ENCODE assay signal across 25 cellular contexts in genomic region chr2:216842634-216843033, GRCh38. TPM values are rescaled to one million over a fixed set of nuclear protein-coding genes. Genes with fewer than 3 reads are reported as not detected.
A peak's percentile ranks its signal among the peaks of the same experiment; 100 is the strongest.
DNase-seq lines count a peak whose midpoint lies in the region; TF ChIP-seq lines count a peak whose summit lies in the region.
"Had no signal": no experiment of that assay in that cellular context is flagged by ENCODE, and none has a peak within 500 bp of the region (broad histone marks: within the 10 kb centered on the region; RNA-seq: fewer than 3 reads in every experiment).

No MANE protein-coding gene starts in this region.

- 76% methylated on average over 10 of the region's 10 CpGs for WGBS in smooth muscle cell (ENCODE audit: low lambda C conversion rate)

- peak; percentile 60 to 84 for DNase-seq in NCI-H524 (lab: John Stamatoyannopoulos, UW)
- DNase-seq in fibroblast of mammary gland (ENCODE audit: low read depth) = peak; percentile 31
- DNase-seq in smooth muscle cell (lab: John Stamatoyannopoulos, UW; ENCODE audit: unreplicated experiment) = no peak
- DNase-seq in KBM-7 = no peak
- no peak for DNase-seq in NCI-H526 (lab: John Stamatoyannopoulos, UW)
- DNase-seq in hypothalamus (lab: John Stamatoyannopoulos, UW) = no peak
- DNase-seq: activated CD4-positive, alpha-beta T cell treated with anti-CD3 and anti-CD28 coated beads for 1 hour; activated CD8-positive, alpha-beta T cell treated with anti-CD3 and anti-CD28 coated beads, Interleukin-2, amount 10 ng/mL, durations not matched to agents 7 days and 5 days; activated gamma-delta T cell treated with Interleukin-2 at 50 U/mL for 16 hours; CD4-positive, CD25-positive, alpha-beta regulatory T cell; effector memory CD4-positive, alpha-beta T cell; NCI-H1105; NCI-H2029; NK-92 treated with Interleukin-12 subunit alpha and Interleukin-12 subunit beta, amount 100 ng/mL, for 24 hours; stimulated activated CD4-positive, alpha-beta T cell treated with anti-CD3 and anti-CD28 coated beads, Interleukin-12 subunit alpha, Interleukin-12 subunit beta, amount 100 ng/mL, for 4 hours; stimulated activated CD4-positive, alpha-beta T cell treated with anti-CD3 and anti-CD28 coated beads, Interleukin-4, amount 100 ng/mL, for 24 hours; stimulated activated naive B cell treated with anti-CD40 and anti-IgM and Interleukin-4, amounts not matched to agents 10 μg/mL and 1 μg/mL and 100 μg/mL, for 72 hours; T-cell had no signal

- H3K79me2 ChIP-seq in smooth muscle cell (ENCODE audit: low read depth) = no peaks in the 10 kb centered on the region

- H3K27me3 ChIP-seq in muscle layer of colon (ENCODE audit: control insufficient read depth in 1 of 2, insufficient read depth in 2 of 2, low read length in 2 of 2) = no peaks in the 10 kb centered on the region
- no peaks in the 10 kb centered on the region for H3K27me3 ChIP-seq in smooth muscle cell (ENCODE audit: low read depth)

- no peak overlapping the region for H3K4me2 ChIP-seq in smooth muscle cell

- peaks cover 20% of the 10 kb centered on the region for H3K4me1 ChIP-seq in muscle layer of colon (ENCODE audit: insufficient read depth, low read length)
- no peaks in the 10 kb centered on the region for H3K4me1 ChIP-seq in smooth muscle cell (ENCODE audit: low read depth)

- no peaks in the 10 kb centered on the region for H4K20me1 ChIP-seq in smooth muscle cell (ENCODE audit: low read depth)

- no peak overlapping the region for H3K4me3 ChIP-seq in fibroblast of mammary gland (ENCODE audit: control insufficient read depth, low read depth, low read length)
- H3K4me3 ChIP-seq in muscle layer of colon (ENCODE audit: low read depth in 1 of 2, low read length in 2 of 2) = no peak overlapping the region
- H3K4me3 ChIP-seq in smooth muscle cell = no peak overlapping the region
- H3K4me3 ChIP-seq: lung, suprapubic skin had no signal

- H3K27ac ChIP-seq in muscle layer of colon (ENCODE audit: low read depth, low read length) (peak overlapping the region; percentile 26), smooth muscle cell (ENCODE audit: low read depth) (no peak overlapping the region)
- H3K27ac ChIP-seq: suprapubic skin had no signal

- H3F3A ChIP-seq in smooth muscle cell (ENCODE audit: low read depth) = no peaks in the 10 kb centered on the region

- H3K9me3 ChIP-seq in muscle layer of colon (ENCODE audit: low read length) = no peaks in the 10 kb centered on the region
- no peaks in the 10 kb centered on the region for H3K9me3 ChIP-seq in smooth muscle cell (replicated peaks; ENCODE audit: low read depth)
- H3K9me3 ChIP-seq: suprapubic skin had no signal

- in situ Hi-C loops in KBM-7 (cut with MboI; ENCODE audit: low pct_unique_long_range_greater_than_20kb, low sequenced_read_pairs) = no loop called here

- TF ChIP-seq CTCF in fibroblast of mammary gland (conservative IDR thresholded peaks at IDR 0.05; ENCODE audit: control insufficient read depth, insufficient read depth, low read depth, low read length) (no peak), smooth muscle cell (IDR thresholded peaks at IDR 0.05; ENCODE audit: borderline replicate concordance, insufficient read depth, poor library complexity, severe bottlenecking) (no peak)

- H3K9ac ChIP-seq in muscle layer of colon (ENCODE audit: low read length) = no peak overlapping the region
- H3K9ac ChIP-seq in smooth muscle cell (ENCODE audit: low read depth) = no peak overlapping the region

- H3K36me3 ChIP-seq in muscle layer of colon (ENCODE audit: insufficient read depth, low read length) (no peaks in the 10 kb centered on the region), smooth muscle cell (ENCODE audit: low read depth) (no peaks in the 10 kb centered on the region)
- H3K36me3 ChIP-seq: suprapubic skin had no signal

- H2AFZ ChIP-seq in smooth muscle cell (ENCODE audit: low read depth) = peak overlapping the region; percentile 3

RNA-seq across cellular contexts. Expression of gene TNP1, which starts 17.2 kb away (rescaled TPM):
- total RNA-seq in smooth muscle cell = not detected in 2 replicates
- polyA plus RNA-seq in smooth muscle cell = not detected in 2 replicates
- total RNA-seq: activated CD8-positive, alpha-beta T cell treated with anti-CD3 and anti-CD28 coated beads, Interleukin-2, amount 10 ng/mL, durations not matched to agents 7 days and 5 days; CD4-positive, CD25-positive, alpha-beta regulatory T cell; frontal cortex; lung; renal cortical epithelial cell; suprapubic skin; T-cell had no signal
- polyA plus RNA-seq: CD4-positive, CD25-positive, alpha-beta regulatory T cell; esophagus; IgD-negative memory B cell; lung had no signal

Comparison
In these comparisons a context has a peak if more than half of its experiments do, and no peak if none do; other contexts are left out.
1. DNase-seq: peak in NCI-H524 (2 of 2) and fibroblast of mammary gland (single experiment); none in smooth muscle cell (single experiment), KBM-7 (single experiment), NCI-H526 (0 of 2) and hypothalamus (0 of 51).